ENCODE assay signal across 12 cellular contexts in the genomic region with DNA sequence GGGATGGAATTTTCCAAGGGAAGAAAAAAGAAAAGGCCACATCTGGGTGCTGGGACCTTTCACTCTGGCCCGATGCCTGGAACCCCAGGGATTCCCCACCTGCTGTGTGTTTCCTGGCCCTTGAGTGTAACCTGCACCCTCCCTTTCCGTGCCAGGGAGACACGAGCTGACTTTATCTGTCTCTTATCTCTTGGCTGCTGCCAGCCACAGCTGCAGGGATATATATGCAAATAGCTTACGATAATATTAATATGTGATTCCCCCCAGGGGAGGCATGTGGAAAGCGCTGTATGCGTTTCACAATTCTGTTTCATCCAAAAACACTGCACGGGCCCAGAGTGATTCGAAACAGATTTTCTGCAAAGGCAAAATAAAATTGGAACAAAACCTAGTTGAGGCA. TPM values are rescaled to one million over a fixed set of nuclear protein-coding genes. Genes with fewer than 3 reads are reported as not detected.
DNase-seq lines count a peak whose midpoint lies in the region; ATAC-seq and TF ChIP-seq lines count a peak whose summit lies in the region.
"Had no signal": no experiment of that assay in that cellular context is flagged by ENCODE, and none has a peak within 500 bp of the region (broad histone marks: within the 10 kb centered on the region; RNA-seq: fewer than 3 reads in every experiment).

No MANE protein-coding gene starts in this region.

- intact Hi-C loops in esophagus muscularis mucosa (cut with DNase I), result no loop called here

- H3K9me3 Mint-ChIP-seq in nephron progenitor cell, result no peaks in the 10 kb centered on the region
- H3K9me3 Mint-ChIP-seq: activated naive CD8-positive, alpha-beta T cell treated with anti-CD3 and anti-CD28 coated beads for 36 hours had no signal

- peak; percentile 59 for DNase-seq in COLO668 (lab: John Stamatoyannopoulos, UW; ENCODE audit: unreplicated experiment)
- peak; percentile 69 for DNase-seq in NCI-H2196 treated with DMSO at 0.1 percent for 48 hours (lab: John Stamatoyannopoulos, UW; ENCODE audit: unreplicated experiment)
- no peak for DNase-seq in esophagus muscularis mucosa (ENCODE audit: extremely low spot score)
- no peak for DNase-seq in nephron progenitor cell
- no peak for DNase-seq in SHP77 treated with DMSO at 0.1 percent for 48 hours (lab: John Stamatoyannopoulos, UW)
- DNase-seq: activated naive CD8-positive, alpha-beta T cell treated with anti-CD3 and anti-CD28 coated beads for 36 hours; KG1; stimulated activated CD4-positive, alpha-beta T cell treated with anti-CD3 and anti-CD28 coated beads, Interleukin-1b, Interleukin-23, amount 100 ng/mL, for 48 hours had no signal

- H3K27me3 Mint-ChIP-seq in nephron progenitor cell (ENCODE audit: low read depth, poor library complexity), result peaks cover 38% of the 10 kb centered on the region

- TF ChIP-seq EP300 in esophagus muscularis mucosa (IDR thresholded peaks at IDR 0.05), result no peak

- no peak overlapping the region for H3K27ac Mint-ChIP-seq in nephron progenitor cell
- H3K27ac Mint-ChIP-seq: activated naive CD8-positive, alpha-beta T cell treated with anti-CD3 and anti-CD28 coated beads for 36 hours had no signal

- H3K4me3 ChIP-seq in esophagus muscularis mucosa, result peak overlapping the region; percentile 52 to 62 (median 55)

- no peak for TF ChIP-seq CTCF in esophagus muscularis mucosa (IDR thresholded peaks at IDR 0.05)
- no peak for TF ChIP-seq CTCF in nephron progenitor cell (IDR thresholded peaks at IDR 0.05)

- H3K4me1 Mint-ChIP-seq in nephron progenitor cell, result peaks cover 42% of the 10 kb centered on the region

- H3K9me3 ChIP-seq in esophagus muscularis mucosa, result no peaks in the 10 kb centered on the region
- H3K9me3 ChIP-seq: tibial artery had no signal

- TF ChIP-seq POLR2A in esophagus muscularis mucosa (IDR thresholded peaks at IDR 0.05; ENCODE audit: low read depth), result no peak

- WGBS in esophagus muscularis mucosa, result 57% methylated on average over 8 of the region's 8 CpGs

- peak overlapping the region; percentile 76 for H3K4me3 Mint-ChIP-seq in nephron progenitor cell
- H3K4me3 Mint-ChIP-seq: activated naive CD8-positive, alpha-beta T cell treated with anti-CD3 and anti-CD28 coated beads for 36 hours had no signal

- H3K4me1 ChIP-seq in esophagus muscularis mucosa, result peaks cover 8 to 32% (median 16%) of the 10 kb centered on the region in 4 donors

- ATAC-seq in GM19328 (IDR thresholded peaks at IDR 0.05; ENCODE audit: unreplicated experiment) (no peak), HG03521 (IDR thresholded peaks at IDR 0.05; ENCODE audit: unreplicated experiment) (no peak), HG03139 (IDR thresholded peaks at IDR 0.05; ENCODE audit: unreplicated experiment) (no peak)

- no peaks in the 10 kb centered on the region for H3K36me3 Mint-ChIP-seq in nephron progenitor cell (ENCODE audit: low read depth)
- H3K36me3 Mint-ChIP-seq: activated naive CD8-positive, alpha-beta T cell treated with anti-CD3 and anti-CD28 coated beads for 36 hours had no signal

- no peaks in the 10 kb centered on the region for H3K36me3 ChIP-seq in esophagus muscularis mucosa
- H3K36me3 ChIP-seq: tibial artery had no signal

- H3K27ac ChIP-seq in esophagus muscularis mucosa (replicated peaks in 1 of 4), result peak overlapping the region; percentile 52 to 73 (median 72)
- H3K27ac ChIP-seq: tibial artery had no signal

- peaks cover 0 to 30% (median 5%) of the 10 kb centered on the region in 4 donors for H3K27me3 ChIP-seq in esophagus muscularis mucosa

RNA-seq across cellular contexts. Expression of a gene that starts 1.5 kb away (rescaled TPM):
- 10 to 100 TPM in 3 of 4 donors, 1 to 10 TPM in 1; 6.1 to 25.7 (median 15.3) TPM for total RNA-seq in esophagus muscularis mucosa
- total RNA-seq: activated naive CD8-positive, alpha-beta T cell treated with anti-CD3 and anti-CD28 coated beads for 36 hours had no signal

RNA-seq across cellular contexts. Expression of a gene that starts 41.5 kb away (rescaled TPM):
- total RNA-seq in esophagus muscularis mucosa, result 1 to 10 TPM in 3 of 4 donors, under 1 TPM in 1; 0.99 to 4.2 (median 2.8) TPM

Comparison
In these comparisons a context has a peak if more than half of its experiments do, and no peak if none do; other contexts are left out.
1. DNase-seq: peak in COLO668 (single experiment) and NCI-H2196 treated with DMSO at 0.1 percent for 48 hours (single experiment); none in esophagus muscularis mucosa (single experiment), nephron progenitor cell (single experiment) and SHP77 treated with DMSO at 0.1 percent for 48 hours (single experiment).